In the genomic region with DNA sequence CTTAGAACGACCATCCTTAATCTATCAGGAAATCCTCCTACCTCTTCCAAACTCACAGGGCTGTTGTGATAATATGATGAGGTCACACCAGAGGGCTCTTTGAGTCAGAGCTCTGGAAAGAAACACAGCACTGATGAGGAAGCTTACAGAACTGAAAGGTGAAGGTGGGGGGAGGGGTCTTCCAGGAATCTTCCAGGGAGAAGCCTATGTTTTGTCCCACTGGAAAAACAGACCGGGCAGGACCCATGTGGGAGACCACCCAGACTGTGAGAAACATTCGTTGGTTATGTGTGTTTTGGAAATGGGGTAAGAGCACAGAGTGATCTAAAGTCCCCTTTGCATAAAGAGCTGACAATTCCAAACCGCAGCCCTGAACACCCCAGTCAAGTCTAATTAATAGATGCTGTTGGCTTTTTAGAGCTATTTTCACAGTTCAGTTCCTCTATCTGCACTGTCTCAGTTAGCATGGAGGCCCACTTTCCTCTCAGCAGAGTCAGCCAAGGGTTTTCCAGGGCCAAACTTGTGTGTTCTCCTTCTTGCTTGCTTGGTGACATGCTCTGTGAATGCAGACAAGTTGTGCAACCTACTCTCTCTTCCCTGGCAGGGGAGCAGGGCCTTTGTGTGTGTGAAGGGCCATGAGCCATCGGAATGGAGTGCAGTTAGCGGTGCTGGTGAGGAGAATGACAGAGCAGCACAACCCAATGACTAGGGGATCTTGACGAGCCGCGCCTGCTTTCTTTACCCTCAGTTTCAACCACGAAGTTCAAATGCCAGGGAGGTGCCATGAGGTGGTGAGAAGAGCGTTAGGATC, we compare ENCODE assay signal across 8 cellular contexts. TPM values are rescaled to one million over a fixed set of nuclear protein-coding genes. Genes with fewer than 3 reads are reported as not detected.
DNase-seq lines count a peak whose midpoint lies in the region; ATAC-seq, FAIRE-seq and TF ChIP-seq lines count a peak whose summit lies in the region.

No MANE protein-coding gene starts in this region.

- peaks cover 55% of the 10 kb centered on the region for H3K4me1 ChIP-seq in mesodermal cell (ENCODE audit: control insufficient read depth, insufficient read depth, low read length, poor library complexity, severe bottlenecking)

- no peak for TF ChIP-seq CTCF in choroid plexus epithelial cell (conservative IDR thresholded peaks at IDR 0.05; ENCODE audit: low read depth, low read length)

- 60 to 73% methylated on average over 8 of the region's 11 CpGs for WGBS in mesodermal cell (ENCODE audit: insufficient coverage in 2 of 2), 2 experiments

- H3K4me3 ChIP-seq in choroid plexus epithelial cell (ENCODE audit: low read depth, low read length) (no peak overlapping the region), mesodermal cell (ENCODE audit: extremely low read depth, insufficient read depth, low read length, poor library complexity, severe bottlenecking) (no peak overlapping the region)

- H3K27ac ChIP-seq in mesodermal cell (ENCODE audit: low read depth, low read length, severe bottlenecking), result peak overlapping the region; percentile 99

- no peaks in the 10 kb centered on the region for H3K36me3 ChIP-seq in mesodermal cell (ENCODE audit: control insufficient read depth, insufficient read depth, low read length)

- ATAC-seq in HG02678 (IDR thresholded peaks at IDR 0.05; ENCODE audit: unreplicated experiment) (no peak), HG03442 (IDR thresholded peaks at IDR 0.05; ENCODE audit: unreplicated experiment) (no peak)

- H3K9me3 ChIP-seq in mesodermal cell (ENCODE audit: control insufficient read depth, low read length), result no peaks in the 10 kb centered on the region

- no peak for FAIRE-seq in GM12892 (lab: Jason Lieb, UNC)

- DNase-seq in AG08395 (ENCODE audit: low spot score) (peak; percentile 91), MV-4-11 (lab: John Stamatoyannopoulos, UW) (peak; percentile 87), choroid plexus epithelial cell (ENCODE audit: low read depth) (peak; percentile 95), activated gamma-delta T cell (lab: John Stamatoyannopoulos, UW) (no peak), GM12892 (ENCODE audit: insufficient read length) (no peak)

- no peak for TF ChIP-seq POLR2A in GM12892 (IDR thresholded peaks at IDR 0.05; ENCODE audit: low read depth, low read length)

RNA-seq across cellular contexts. Expression of gene PHLDA3, which starts 12.3 kb away (rescaled TPM):
- polyA plus RNA-seq in mesodermal cell (2013, experiment 1 of 2), result 71.4 TPM
- 50.9 TPM for polyA plus RNA-seq in mesodermal cell (2013, experiment 2 of 2)
- polyA plus RNA-seq in GM12892 (2012; ENCODE audit: missing spikeins), result 5.7 TPM

RNA-seq across cellular contexts. Expression of gene TNNI1, which starts 35.2 kb away (rescaled TPM):
- polyA plus RNA-seq in mesodermal cell (2013, experiment 1 of 2), result 19.4 TPM
- polyA plus RNA-seq in mesodermal cell (2013, experiment 2 of 2), result 25.0 TPM
- polyA plus RNA-seq in GM12892 (2012; ENCODE audit: missing spikeins), result 0.40 TPM

RNA-seq across cellular contexts. Expression of gene CSRP1, which starts 50.2 kb away (rescaled TPM):
- 73.2 TPM for polyA plus RNA-seq in mesodermal cell (2013, experiment 1 of 2)
- 56.8 TPM for polyA plus RNA-seq in mesodermal cell (2013, experiment 2 of 2)
- polyA plus RNA-seq in GM12892 (2012; ENCODE audit: missing spikeins), result 35.2 TPM

RNA-seq across cellular contexts. Expression of gene LAD1, which starts 57.6 kb away (rescaled TPM):
- not detected for polyA plus RNA-seq in mesodermal cell (2013, experiment 1 of 2)
- not detected for polyA plus RNA-seq in mesodermal cell (2013, experiment 2 of 2)
- 0.89 TPM for polyA plus RNA-seq in GM12892 (2012; ENCODE audit: missing spikeins)

Comparison
In these comparisons a context has a peak if more than half of its experiments do, and no peak if none do; other contexts are left out.
1. DNase-seq: peak in AG08395 (single experiment), MV-4-11 (single experiment) and choroid plexus epithelial cell (single experiment); none in activated gamma-delta T cell (single experiment) and GM12892 (single experiment).